ENCODE assay signal across 24 cellular contexts in the genomic region with DNA sequence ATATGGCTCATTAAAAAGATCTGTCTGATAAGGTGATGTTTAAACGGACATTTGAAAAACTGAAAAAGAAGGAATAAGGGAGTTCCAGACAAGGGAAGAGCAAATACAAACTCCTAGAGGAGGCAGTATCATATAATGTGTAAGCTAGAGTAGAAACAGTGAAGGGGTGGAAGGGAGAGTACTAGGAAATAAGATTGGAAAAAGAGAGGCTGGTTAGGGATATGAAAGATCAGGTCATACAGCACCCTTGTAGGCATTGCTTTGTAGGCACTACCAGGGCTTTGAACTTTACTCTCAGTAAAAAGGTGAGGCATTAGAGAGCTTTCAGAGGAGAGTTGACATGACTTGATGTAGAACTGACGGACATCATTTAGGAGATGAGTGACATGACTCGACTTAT.
"Had no signal": no experiment of that assay in that cellular context is flagged by ENCODE, and none has a peak within 500 bp of the region (broad histone marks: within the 10 kb centered on the region; RNA-seq: fewer than 3 reads in every experiment).

No MANE protein-coding gene starts in this region.

- H3K27ac ChIP-seq: coronary artery, dorsolateral prefrontal cortex, esophagus muscularis mucosa, foreskin keratinocyte, gastroesophageal sphincter, heart left ventricle, hepatocyte, left lung, lower lobe of right lung had no signal

- H3K36me3 Mint-ChIP-seq: immature natural killer cell; mesothelial cell of epicardium; naive thymus-derived CD4-positive, alpha-beta T cell had no signal

- H3K4me3 Mint-ChIP-seq: immature natural killer cell; mesothelial cell of epicardium; naive thymus-derived CD4-positive, alpha-beta T cell had no signal

- H3K4me3 ChIP-seq: coronary artery, dorsolateral prefrontal cortex, esophagus muscularis mucosa, gastroesophageal sphincter, heart left ventricle, hepatocyte, left lung, lower lobe of right lung had no signal

- DNase-seq: dermis blood vessel endothelial cell; dorsolateral prefrontal cortex; effector CD4-positive, alpha-beta T cell; effector memory CD4-positive, alpha-beta T cell; foreskin keratinocyte; heart left ventricle; hypothalamus; immature natural killer cell; islet precursor cell; kidney; kidney glomerular epithelial cell; left lung; left ventricle myocardium superior; lower lobe of right lung; mesenchymal stem cell; naive thymus-derived CD4-positive, alpha-beta T cell had no signal

- H3K27me3 ChIP-seq: dorsolateral prefrontal cortex, esophagus muscularis mucosa, foreskin keratinocyte, gastroesophageal sphincter, heart left ventricle, hepatocyte, left lung had no signal

- H3K9me3 ChIP-seq: esophagus muscularis mucosa, gastroesophageal sphincter, heart left ventricle, left lung, lower lobe of right lung had no signal

- FAIRE-seq: colon, endothelial cell of umbilical vein, frontal cortex, kidney had no signal

- H3K4me1 Mint-ChIP-seq: immature natural killer cell; naive thymus-derived CD4-positive, alpha-beta T cell had no signal

- H3K36me3 ChIP-seq: gastroesophageal sphincter, heart left ventricle, left lung, lower lobe of right lung had no signal

- ATAC-seq: foreskin keratinocyte; gastroesophageal sphincter; heart left ventricle; left lung; left ventricle myocardium superior; lower lobe of right lung; naive thymus-derived CD4-positive, alpha-beta T cell had no signal

- H3K4me1 ChIP-seq: foreskin keratinocyte, gastroesophageal sphincter, left lung, lower lobe of right lung had no signal

- H3K9me3 Mint-ChIP-seq: mesothelial cell of epicardium had no signal

- H3K27me3 Mint-ChIP-seq: naive thymus-derived CD4-positive, alpha-beta T cell had no signal
